Comparison of ENCODE assay signal across 23 cellular contexts in the genomic region with DNA sequence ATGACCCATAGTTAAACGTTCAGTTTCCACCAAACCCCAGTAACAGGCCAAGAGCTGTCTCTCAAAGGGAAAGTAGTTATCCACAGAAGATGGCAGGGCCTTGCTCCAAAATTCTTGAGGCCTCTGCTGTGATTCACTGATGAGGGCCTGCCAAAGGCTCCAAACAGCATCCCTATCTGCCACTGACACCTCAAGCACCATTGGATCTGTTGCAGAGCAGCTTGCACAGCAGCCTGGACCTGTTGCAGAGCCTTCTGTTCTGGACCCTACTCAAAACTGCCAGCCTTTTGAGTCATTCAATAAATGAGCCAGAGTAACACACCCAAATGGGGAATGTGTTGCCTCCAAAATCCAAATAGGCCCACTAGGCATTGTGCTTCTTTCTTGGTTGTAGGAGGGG.
"Had no signal": no experiment of that assay in that cellular context is flagged by ENCODE, and none has a peak within 500 bp of the region (broad histone marks: within the 10 kb centered on the region; RNA-seq: fewer than 3 reads in every experiment).

No MANE protein-coding gene starts in this region.

- DNase-seq: activated CD4-positive, alpha-beta T cell treated with anti-CD3 and anti-CD28 coated beads, Interleukin-2, amount 10 ng/mL, durations not matched to agents 7 days and 5 days; activated CD8-positive, alpha-beta memory T cell treated with anti-CD3 and anti-CD28 coated beads, Interleukin-2, amount 50 U/mL, for 48 hours; activated gamma-delta T cell; activated T-cell treated with anti-CD3 and anti-CD28 coated beads, Interleukin-2, amount 50 U/mL, for 72 hours; cerebellar nuclear complex; cortex of kidney; kidney; left lung; stimulated activated CD4-positive, alpha-beta T cell treated with anti-CD3 and anti-CD28 coated beads, Interleukin-12 subunit alpha, Interleukin-12 subunit beta, amount 100 ng/mL, for 4 hours; stimulated activated CD4-positive, alpha-beta T cell treated with anti-CD3 and anti-CD28 coated beads, Interleukin-1b, Interleukin-23, amount 100 ng/mL, for 48 hours; stimulated activated CD8-positive, alpha-beta memory T cell treated with anti-CD3 and anti-CD28 coated beads, Interleukin-4, amount 100 ng/mL, for 48 hours; stimulated activated naive CD4-positive, alpha-beta T cell; T1000; thyroid gland had no signal

- H3K36me3 Mint-ChIP-seq: activated naive CD4-positive, alpha-beta T cell treated with anti-CD3 and anti-CD28 coated beads, Interleukin-2, amount 50 U/mL, for 24 hours; mesothelial cell of epicardium had no signal

- ATAC-seq: activated CD4-positive, CD25-positive, alpha-beta regulatory T cell treated with anti-CD3 and anti-CD28 coated beads, Interleukin-2, amount 50 U/mL, for 24 hours; activated T-cell treated with anti-CD3 and anti-CD28 coated beads, Interleukin-2, amount 50 U/mL, for 72 hours; left lung had no signal

- H3K79me2 ChIP-seq: hepatocyte, parathyroid adenoma had no signal

- H3K27me3 Mint-ChIP-seq: activated CD4-positive, alpha-beta T cell treated with anti-CD3 and anti-CD28 coated beads, Interleukin-2, amount 10 ng/mL, durations not matched to agents 7 days and 5 days had no signal

- H2AFZ ChIP-seq: hepatocyte, parathyroid adenoma had no signal

- H3K4me1 ChIP-seq: ascending aorta, breast epithelium, left lung, parathyroid adenoma, thyroid gland had no signal

- H3K27me3 ChIP-seq: ascending aorta, breast epithelium, hepatocyte, left lung, thyroid gland had no signal

- H3K4me1 Mint-ChIP-seq: activated CD4-positive, alpha-beta T cell treated with anti-CD3 and anti-CD28 coated beads, Interleukin-2, amount 10 ng/mL, durations not matched to agents 7 days and 5 days; activated naive CD4-positive, alpha-beta T cell treated with anti-CD3 and anti-CD28 coated beads, Interleukin-2, amount 50 U/mL, for 24 hours; mesothelial cell of epicardium; nephron had no signal

- H3K27ac ChIP-seq: ascending aorta, breast epithelium, hepatocyte, left lung, parathyroid adenoma, thyroid gland had no signal

- H3K27ac Mint-ChIP-seq: activated CD4-positive, alpha-beta T cell treated with anti-CD3 and anti-CD28 coated beads, Interleukin-2, amount 10 ng/mL, durations not matched to agents 7 days and 5 days; activated naive CD4-positive, alpha-beta T cell treated with anti-CD3 and anti-CD28 coated beads, Interleukin-2, amount 50 U/mL, for 24 hours; activated T-cell treated with anti-CD3 and anti-CD28 coated beads, Interleukin-2, amount 50 U/mL, for 72 hours; mesothelial cell of epicardium; nephron had no signal

- H3K4me3 Mint-ChIP-seq: activated CD4-positive, alpha-beta T cell treated with anti-CD3 and anti-CD28 coated beads, Interleukin-2, amount 10 ng/mL, durations not matched to agents 7 days and 5 days; activated naive CD4-positive, alpha-beta T cell treated with anti-CD3 and anti-CD28 coated beads, Interleukin-2, amount 50 U/mL, for 24 hours; activated T-cell treated with anti-CD3 and anti-CD28 coated beads, Interleukin-2, amount 50 U/mL, for 72 hours; mesothelial cell of epicardium; nephron had no signal

- FAIRE-seq: endometrium, kidney had no signal

- H3K9me3 Mint-ChIP-seq: activated CD4-positive, alpha-beta T cell treated with anti-CD3 and anti-CD28 coated beads, Interleukin-2, amount 10 ng/mL, durations not matched to agents 7 days and 5 days; activated naive CD4-positive, alpha-beta T cell treated with anti-CD3 and anti-CD28 coated beads, Interleukin-2, amount 50 U/mL, for 24 hours had no signal

- H3K36me3 ChIP-seq: ascending aorta, breast epithelium, left lung, thyroid gland had no signal

- H3K9me3 ChIP-seq: ascending aorta, breast epithelium, thyroid gland had no signal

- H3K9ac ChIP-seq: parathyroid adenoma had no signal

- H3K4me2 ChIP-seq: hepatocyte had no signal

- H3K4me3 ChIP-seq: ascending aorta, breast epithelium, hepatocyte, left lung, thyroid gland had no signal
